ENCODE assay signal across 13 cellular contexts in the genomic region with DNA sequence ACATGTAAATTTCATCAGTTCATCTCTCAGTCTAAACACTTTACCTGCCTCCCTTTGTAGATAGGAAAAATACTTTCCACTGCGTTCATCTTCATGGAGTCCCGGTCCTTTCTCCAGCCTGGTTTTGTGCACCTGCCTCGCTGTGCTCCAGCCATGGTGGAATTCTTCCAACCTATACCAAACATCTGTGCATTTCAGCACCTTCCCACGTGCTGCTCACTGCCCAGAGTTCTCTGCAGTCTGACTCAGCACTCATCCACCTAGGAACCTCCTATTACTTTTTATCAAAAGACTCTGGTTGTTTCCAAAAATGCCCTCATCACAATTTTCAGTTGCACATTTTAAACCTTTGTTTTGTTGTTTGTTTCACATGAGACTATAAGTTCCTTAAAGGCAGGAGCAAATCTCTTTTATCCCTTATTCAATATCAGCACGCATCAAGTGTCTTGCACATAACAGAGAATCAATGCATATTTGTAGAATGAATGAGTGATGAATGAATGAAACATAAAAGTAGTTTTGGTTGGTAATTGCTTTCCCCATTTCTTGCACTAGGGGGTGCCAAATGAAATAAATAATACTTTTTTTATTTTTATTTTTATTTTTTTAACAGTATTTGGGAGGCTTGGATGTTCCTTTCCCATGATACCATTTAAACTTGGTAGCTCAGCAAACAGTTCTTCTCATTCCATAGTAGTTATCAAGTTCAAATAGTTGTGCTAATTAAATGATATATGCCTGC. TPM values are rescaled to one million over a fixed set of nuclear protein-coding genes. Genes with fewer than 3 reads are reported as not detected.
DNase-seq lines count a peak whose midpoint lies in the region; TF ChIP-seq lines count a peak whose summit lies in the region.
"Had no signal": no experiment of that assay in that cellular context is flagged by ENCODE, and none has a peak within 500 bp of the region (broad histone marks: within the 10 kb centered on the region; RNA-seq: fewer than 3 reads in every experiment).

No MANE protein-coding gene starts in this region.

- H3K36me3 ChIP-seq in ascending aorta (no peaks in the 10 kb centered on the region), stomach (no peaks in the 10 kb centered on the region), thyroid gland (no peaks in the 10 kb centered on the region)
- H3K36me3 ChIP-seq: Peyer's patch, vagina, WERI-Rb-1 had no signal

- DNase-seq in ascending aorta (ENCODE audit: low spot score in 2 of 2) (no peak), fibroblast of villous mesenchyme (ENCODE audit: low read depth) (no peak), stomach (no peak), NCI-H1048 (lab: John Stamatoyannopoulos, UW) (no peak), NCI-H1105 treated with DMSO at 0.1 percent for 48 hours (lab: John Stamatoyannopoulos, UW) (no peak), thyroid gland (no peak)
- DNase-seq: GF-D8, kidney glomerular epithelial cell, NCI-H1417 treated with DMSO at 0.1 percent for 48 hours, Peyer's patch, WERI-Rb-1 had no signal

- no peaks in the 10 kb centered on the region for H3K27me3 ChIP-seq in ascending aorta
- no peaks in the 10 kb centered on the region for H3K27me3 ChIP-seq in stomach
- H3K27me3 ChIP-seq in thyroid gland, result no peaks in the 10 kb centered on the region
- H3K27me3 ChIP-seq: Peyer's patch, vagina had no signal

- TF ChIP-seq EP300 in stomach (IDR thresholded peaks at IDR 0.05), result no peak

- H3K9me3 ChIP-seq in ascending aorta (no peaks in the 10 kb centered on the region), stomach (no peaks in the 10 kb centered on the region), thyroid gland (no peaks in the 10 kb centered on the region)
- H3K9me3 ChIP-seq: Peyer's patch, vagina had no signal

- no peak overlapping the region for H3K4me3 ChIP-seq in ascending aorta
- H3K4me3 ChIP-seq in fibroblast of villous mesenchyme (ENCODE audit: low read depth, low read length), result no peak overlapping the region
- no peak overlapping the region for H3K4me3 ChIP-seq in stomach
- H3K4me3 ChIP-seq in thyroid gland (replicated peaks in 1 of 3), result no peak overlapping the region
- H3K4me3 ChIP-seq: Peyer's patch, vagina had no signal

- H3K27ac ChIP-seq in ascending aorta, result peak overlapping the region; percentile 79
- H3K27ac ChIP-seq in stomach, result no peak overlapping the region
- no peak overlapping the region for H3K27ac ChIP-seq in thyroid gland
- H3K27ac ChIP-seq: Peyer's patch, vagina, WERI-Rb-1 had no signal

- peak; percentile 11 for TF ChIP-seq CTCF in GM12873 (IDR thresholded peaks at IDR 0.05; ENCODE audit: insufficient read depth, low read depth, low read length, missing control alignments)
- TF ChIP-seq CTCF in ascending aorta (IDR thresholded peaks at IDR 0.05), result peak in 2 of 3 experiments; percentile 17 to 30
- TF ChIP-seq CTCF in fibroblast of villous mesenchyme (IDR thresholded peaks at IDR 0.05; ENCODE audit: insufficient read depth, low read depth, low read length), result peak; percentile 56
- TF ChIP-seq CTCF in stomach (IDR thresholded peaks at IDR 0.05), result peak in 4 of 7 experiments; percentile 9 to 34 (median 22)
- peak in 3 of 6 experiments; percentile 33 to 48 (median 42) for TF ChIP-seq CTCF in thyroid gland (IDR thresholded peaks at IDR 0.05)

- H3K4me1 ChIP-seq in ascending aorta (peaks cover 6 to 44% of the 10 kb centered on the region in 2 donors), stomach (peaks cover 0 to 11% (median 0%) of the 10 kb centered on the region in 4 donors), thyroid gland (peaks cover 0 to 12% of the 10 kb centered on the region in 2 donors)
- H3K4me1 ChIP-seq: Peyer's patch, vagina had no signal

- TF ChIP-seq POLR2A in stomach (IDR thresholded peaks at IDR 0.05) (no peak), thyroid gland (IDR thresholded peaks at IDR 0.05) (no peak)

- WGBS in stomach, 5 donors, result 63 to 78% (median 72%) methylated on average over 5 of the region's 5 CpGs
- 89 to 92% methylated on average over 5 of the region's 5 CpGs for WGBS in thyroid gland, 2 donors

- intact Hi-C loops in ascending aorta (cut with DNase I) (loop anchor here (2.0 kb wide), 1 partner anchor 29 kb away; no protein-coding TSS in a partner anchor), stomach (cut with DNase I; ENCODE audit: low total_unique reads) (no loop called here), thyroid gland (cut with DNase I) (no loop called here)

RNA-seq across cellular contexts. Expression of gene ADAMTS9, which starts 30.2 kb away (rescaled TPM):
- 74.1 TPM for total RNA-seq in ascending aorta
- total RNA-seq in fibroblast of villous mesenchyme, result 1.7 and 1.9 TPM in 2 replicates
- 100 to 1,000 TPM in 1 of 5 donors, 10 to 100 TPM in 4; 25.4 to 107 (median 38.7) TPM for total RNA-seq in stomach
- 1 to 10 TPM; 5.5 to 6.7 (median 5.8) TPM for polyA plus RNA-seq in stomach
- total RNA-seq in thyroid gland, result 100 to 1,000 TPM in 2 of 4 donors, 10 to 100 TPM in 2; 20.2 to 142 (median 74.9) TPM

Comparison
In these comparisons a context has a peak if more than half of its experiments do, and no peak if none do; other contexts are left out.
1. H3K27ac ChIP-seq: peak in ascending aorta (2 of 2); none in stomach (0 of 5) and thyroid gland (0 of 3).